Comparison of ENCODE assay signal across 8 cellular contexts in genomic region chr12:55737581-55738112, GRCh38. TPM values are rescaled to one million over a fixed set of nuclear protein-coding genes. Genes with fewer than 3 reads are reported as not detected.
DNase-seq lines count a peak whose midpoint lies in the region; ATAC-seq and TF ChIP-seq lines count a peak whose summit lies in the region.

No MANE protein-coding gene starts in this region.

- no peaks in the 10 kb centered on the region for H3K9me3 Mint-ChIP-seq in WTC11
- no peaks in the 10 kb centered on the region for H3K9me3 Mint-ChIP-seq in stimulated activated naive CD8-positive, alpha-beta T cell treated with anti-CD3 and anti-CD28 coated beads, Interleukin-15, amount 100 ng/mL, for 72 hours

- peak overlapping the region; percentile 81 for H3K4me2 ChIP-seq in hepatocyte

- DNase-seq in Right ventricle myocardium inferior (ENCODE audit: missing footprints) = no peak
- DNase-seq in cardiac septum (ENCODE audit: low spot score) = no peak
- DNase-seq in WTC11 (ENCODE audit: low spot score) = no peak
- DNase-seq in hepatocyte (ENCODE audit: low spot score) = peak; percentile 32
- no peak for DNase-seq in stimulated activated naive CD8-positive, alpha-beta T cell treated with anti-CD3 and anti-CD28 coated beads, Interleukin-15, amount 100 ng/mL, for 72 hours
- DNase-seq in kidney glomerular epithelial cell (lab: John Stamatoyannopoulos, UW) = no peak
- no peak for DNase-seq in NCI-H526 treated with DMSO at 0.1 percent for 48 hours (lab: John Stamatoyannopoulos, UW)

- intact Hi-C loops in Right ventricle myocardium inferior (cut with DNase I) (loop anchor here (2.0 to 5.0 kb wide), 4 partner anchors 55 to 451 kb away; partner anchors contain the start of gene SMARCC2), cardiac septum (cut with DNase I) (loop anchor here (2.0 to 5.0 kb wide), 3 partner anchors 59 to 203 kb away; partner anchors contain the start of gene PYM1)

- H3K9me2 ChIP-seq in hepatocyte (replicated peaks; ENCODE audit: insufficient read depth) = no peaks in the 10 kb centered on the region

- CTCF ChIA-PET in WTC11 (lab: Charles Lee) = interaction anchor here (0.6 to 3.8 kb wide), 69 partner anchors 8 to 390 kb away, joined by 3 to 160 read pairs (median 5); partner anchors contain the start of genes BLOC1S1, CD63, DGKA and DNAJC14

- H3K27me3 ChIP-seq in hepatocyte = no peaks in the 10 kb centered on the region

- peaks cover 2% of the 10 kb centered on the region; the same call in 1 of the 2 replicates for H3K27me3 Mint-ChIP-seq in WTC11 (ENCODE audit: low read depth)
- H3K27me3 Mint-ChIP-seq in stimulated activated naive CD8-positive, alpha-beta T cell treated with anti-CD3 and anti-CD28 coated beads, Interleukin-15, amount 100 ng/mL, for 72 hours = no peaks in the 10 kb centered on the region

- WGBS in hepatocyte (ENCODE audit: low lambda C conversion rate, missing lambda C conversion rate) = 11% methylated on average over 3 of the region's 4 CpGs

- H3K4me3 ChIP-seq in hepatocyte = no peak overlapping the region

- H3K36me3 ChIP-seq in hepatocyte (replicated peaks; ENCODE audit: insufficient read depth, low read depth) = no peaks in the 10 kb centered on the region

- peak overlapping the region; percentile 82 for H3K27ac ChIP-seq in hepatocyte

- H3K4me3 Mint-ChIP-seq in WTC11 = peak overlapping the region; percentile 81
- peak overlapping the region; percentile 81 to 85 for H3K4me3 Mint-ChIP-seq in stimulated activated naive CD8-positive, alpha-beta T cell treated with anti-CD3 and anti-CD28 coated beads, Interleukin-15, amount 100 ng/mL, for 72 hours

- H3K9me3 ChIP-seq in hepatocyte (ENCODE audit: low read depth) = no peaks in the 10 kb centered on the region

- H3K4me1 ChIP-seq in hepatocyte (ENCODE audit: insufficient read depth) = peaks cover 10% of the 10 kb centered on the region

- H3K36me3 Mint-ChIP-seq in WTC11 = no peaks in the 10 kb centered on the region

- POLR2A ChIA-PET in WTC11 (lab: Charles Lee) = interaction anchor here (0.9 to 2.7 kb wide), 6 partner anchors 9 to 92 kb away, joined by 3 to 16 read pairs (median 6); partner anchors contain the start of genes CD63, DNAJC14, ORMDL2 and SARNP

- H3K27ac Mint-ChIP-seq in WTC11 = peak overlapping the region; percentile 86
- H3K27ac Mint-ChIP-seq in stimulated activated naive CD8-positive, alpha-beta T cell treated with anti-CD3 and anti-CD28 coated beads, Interleukin-15, amount 100 ng/mL, for 72 hours = peak overlapping the region; percentile 55 to 56

- peak overlapping the region; percentile 66 for H2AFZ ChIP-seq in hepatocyte

- H3K4me1 Mint-ChIP-seq in WTC11 = peaks cover 31% of the 10 kb centered on the region
- peaks cover 43% of the 10 kb centered on the region for H3K4me1 Mint-ChIP-seq in stimulated activated naive CD8-positive, alpha-beta T cell treated with anti-CD3 and anti-CD28 coated beads, Interleukin-15, amount 100 ng/mL, for 72 hours

- H4K20me1 ChIP-seq in hepatocyte (ENCODE audit: insufficient read depth, poor library complexity, severe bottlenecking) = no peaks in the 10 kb centered on the region

- TF ChIP-seq CTCF in WTC11 (IDR thresholded peaks at IDR 0.05) = no peak
- no peak for TF ChIP-seq CTCF in hepatocyte (IDR thresholded peaks at IDR 0.05; ENCODE audit: poor library complexity)

- peaks cover 4% of the 10 kb centered on the region for H3K79me2 ChIP-seq in hepatocyte

- ATAC-seq in Right ventricle myocardium inferior (peak; percentile 3), WTC11 (peak; percentile 13), HG03045 (IDR thresholded peaks at IDR 0.05; ENCODE audit: unreplicated experiment) (no peak)
- peak; percentile 56 for ATAC-seq in stimulated activated naive CD8-positive, alpha-beta T cell treated with anti-CD3 and anti-CD28 coated beads, Interleukin-15, amount 100 ng/mL, for 72 hours

TF ChIP-seq in WTC11, 78 proteins besides CTCF, POLR2A, EP300 and RAD21:
- TF ChIP-seq NFATC4 (CRISPR knock-in tag; IDR thresholded peaks at IDR 0.05) (no peak), ETV6 (CRISPR knock-in tag; IDR thresholded peaks at IDR 0.05) (no peak), SMAD3 (CRISPR knock-in tag; IDR thresholded peaks at IDR 0.05; ENCODE audit: borderline replicate concordance) (no peak)

RNA-seq across cellular contexts. Expression of gene GDF11, which starts 5.3 kb away (rescaled TPM):
- 9.7 TPM for total RNA-seq in Right ventricle myocardium inferior
- 18.0 TPM for total RNA-seq in cardiac septum
- total RNA-seq in WTC11 (2021) = 16.9 to 20.7 TPM (median 19.6 TPM) in 3 replicates
- 7.9 and 10.8 TPM in 2 replicates for total RNA-seq in hepatocyte
- polyA plus RNA-seq in hepatocyte = 3.7 and 4.1 TPM in 2 replicates

RNA-seq across cellular contexts. Expression of gene CD63, which starts 8.8 kb away (rescaled TPM):
- total RNA-seq in Right ventricle myocardium inferior (790 TPM), cardiac septum (914 TPM), WTC11 (2021) (409 to 419 TPM (median 414 TPM) in 3 replicates), hepatocyte (1,401 and 1,504 TPM in 2 replicates)
- polyA plus RNA-seq in hepatocyte = 2,624 and 2,749 TPM in 2 replicates

RNA-seq across cellular contexts. Expression of gene RDH5, which starts 17.5 kb away (rescaled TPM):
- total RNA-seq in Right ventricle myocardium inferior = 12.9 TPM
- 26.3 TPM for total RNA-seq in cardiac septum
- total RNA-seq in WTC11 (2021) = 3.0 to 5.8 TPM (median 3.5 TPM) in 3 replicates
- 36.2 and 48.7 TPM in 2 replicates for total RNA-seq in hepatocyte
- polyA plus RNA-seq in hepatocyte = 38.0 and 43.7 TPM in 2 replicates

RNA-seq across cellular contexts. Expression of gene BLOC1S1, which starts 21.8 kb away (rescaled TPM):
- total RNA-seq in Right ventricle myocardium inferior = 128 TPM
- 97.7 TPM for total RNA-seq in cardiac septum
- 81.9 to 97.1 TPM (median 95.1 TPM) in 3 replicates for total RNA-seq in WTC11 (2021)
- total RNA-seq in hepatocyte = 159 and 177 TPM in 2 replicates
- 227 and 236 TPM in 2 replicates for polyA plus RNA-seq in hepatocyte

RNA-seq across cellular contexts. Expression of gene ITGA7, which starts 29.9 kb away (rescaled TPM):
- total RNA-seq in Right ventricle myocardium inferior (479 TPM), cardiac septum (806 TPM), WTC11 (2021) (77.8 to 96.2 TPM (median 80.4 TPM) in 3 replicates), hepatocyte (13.0 and 15.2 TPM in 2 replicates)
- 18.9 and 22.8 TPM in 2 replicates for polyA plus RNA-seq in hepatocyte
